20 cellular contexts compared by ENCODE assay signal in genomic region chr11:34487430-34487829, GRCh38. TPM values are rescaled to one million over a fixed set of nuclear protein-coding genes. Genes with fewer than 3 reads are reported as not detected.
A peak's percentile ranks its signal among the peaks of the same experiment; 100 is the strongest.
DNase-seq lines count a peak whose midpoint lies in the region; ATAC-seq and TF ChIP-seq lines count a peak whose summit lies in the region.
"Had no signal": no experiment of that assay in that cellular context is flagged by ENCODE, and none has a peak within 500 bp of the region (broad histone marks: within the 10 kb centered on the region; RNA-seq: fewer than 3 reads in every experiment).

No MANE protein-coding gene starts in this region.

- no peaks in the 10 kb centered on the region for H3K27me3 Mint-ChIP-seq in activated CD4-positive, alpha-beta T cell treated with anti-CD3 and anti-CD28 coated beads for 36 hours
- H3K27me3 Mint-ChIP-seq in endodermal cell (ENCODE audit: insufficient read depth) (peaks cover 5% of the 10 kb centered on the region), Calu3 (ENCODE audit: unreplicated experiment) (peaks cover 14% of the 10 kb centered on the region)

- POLR2A ChIA-PET in activated CD4-positive, alpha-beta T cell treated with anti-CD3 and anti-CD28 coated beads for 36 hours (lab: Charles Lee) = no interaction called here

- H3K4me3 ChIP-seq in endodermal cell (ENCODE audit: low read length) = no peak overlapping the region
- H3K4me3 ChIP-seq: PC-9, SJCRH30 had no signal

- no peak overlapping the region for H3K4me3 Mint-ChIP-seq in activated CD4-positive, alpha-beta T cell treated with anti-CD3 and anti-CD28 coated beads for 36 hours
- H3K4me3 Mint-ChIP-seq in endodermal cell (no peak overlapping the region), Calu3 (ENCODE audit: low read depth, unreplicated experiment) (no peak overlapping the region)

- CTCF ChIA-PET in activated CD4-positive, alpha-beta T cell treated with anti-CD3 and anti-CD28 coated beads for 36 hours (lab: Charles Lee) = interaction anchor here (0.6 to 1.9 kb wide), 2 partner anchors 13 to 19 kb away, joined by 3 to 9 read pairs; no protein-coding TSS in a partner anchor
- CTCF ChIA-PET in Calu3 (lab: Charles Lee) = no interaction called here

- H3K9me3 ChIP-seq in endodermal cell (ENCODE audit: control insufficient read depth, low read length) = no peaks in the 10 kb centered on the region

- H3K27ac Mint-ChIP-seq in activated CD4-positive, alpha-beta T cell treated with anti-CD3 and anti-CD28 coated beads for 36 hours = no peak overlapping the region
- H3K27ac Mint-ChIP-seq in endodermal cell (no peak overlapping the region), Calu3 (ENCODE audit: unreplicated experiment) (no peak overlapping the region)

- TF ChIP-seq CTCF in endodermal cell (conservative IDR thresholded peaks at IDR 0.05) = no peak
- TF ChIP-seq CTCF in Calu3 (IDR thresholded peaks at IDR 0.05; ENCODE audit: unreplicated experiment) = no peak

- peaks cover 3% of the 10 kb centered on the region for H3K4me1 ChIP-seq in endodermal cell (ENCODE audit: control insufficient read depth, insufficient read depth, low read length)
- H3K4me1 ChIP-seq: SJCRH30 had no signal

- WGBS in endodermal cell (ENCODE audit: insufficient coverage in 1 of 2, insufficient read length in 1 of 2), 2 experiments = 90 to 98% methylated on average over 6 to 7 of the region's 7 CpGs

- intact Hi-C loops in activated CD4-positive, alpha-beta T cell treated with anti-CD3 and anti-CD28 coated beads for 36 hours (cut with DNase I, micrococcal nuclease) = no loop called here
- intact Hi-C loops in Calu3 (cut with micrococcal nuclease; ENCODE audit: unreplicated experiment) = no loop called here

- BruUV-seq in Calu3 (replicated peaks; lab: Mats Ljungman, UMichigan) = no TSS peak

- no peaks in the 10 kb centered on the region for H3K27me3 ChIP-seq in endodermal cell (ENCODE audit: control insufficient read depth, insufficient read depth, low read length, poor library complexity, severe bottlenecking)
- H3K27me3 ChIP-seq: SJCRH30 had no signal

- no peaks in the 10 kb centered on the region for H3K36me3 Mint-ChIP-seq in activated CD4-positive, alpha-beta T cell treated with anti-CD3 and anti-CD28 coated beads for 36 hours (ENCODE audit: low read depth)
- H3K36me3 Mint-ChIP-seq in endodermal cell (ENCODE audit: low read depth) = no peaks in the 10 kb centered on the region
- H3K36me3 Mint-ChIP-seq in Calu3 (ENCODE audit: insufficient read depth, unreplicated experiment) = no peaks in the 10 kb centered on the region

- H3K36me3 ChIP-seq in endodermal cell (ENCODE audit: control insufficient read depth, insufficient read depth, low read length) = no peaks in the 10 kb centered on the region
- H3K36me3 ChIP-seq: SJCRH30 had no signal

- no peaks in the 10 kb centered on the region for H3K4me1 Mint-ChIP-seq in activated CD4-positive, alpha-beta T cell treated with anti-CD3 and anti-CD28 coated beads for 36 hours
- H3K4me1 Mint-ChIP-seq in endodermal cell = peaks cover 7% of the 10 kb centered on the region
- no peaks in the 10 kb centered on the region for H3K4me1 Mint-ChIP-seq in Calu3 (ENCODE audit: low read depth, unreplicated experiment)

- no peak for DNase-seq in activated CD4-positive, alpha-beta T cell treated with anti-CD3 and anti-CD28 coated beads for 36 hours
- DNase-seq in activated CD4-positive, alpha-beta T cell treated with anti-CD3 and anti-CD28 coated beads for 1 hour = no peak
- DNase-seq in endodermal cell = peak; percentile 17
- no peak for DNase-seq in middle frontal gyrus (ENCODE audit: extremely low spot score, low spot score)
- DNase-seq in Calu3 = no peak
- no peak for DNase-seq in NCI-H146 treated with DMSO at 0.1 percent for 48 hours (lab: John Stamatoyannopoulos, UW; ENCODE audit: unreplicated experiment)
- DNase-seq: AML-193, DMS79 treated with DMSO at 0.1 percent for 48 hours, H7, IMR-90, NCI-H1417 treated with DMSO at 0.1 percent for 48 hours, NCI-H2029, NCI-H345, NCI-H524 treated with DMSO at 0.1 percent for 48 hours, PC-9, SJCRH30 had no signal

- H3K9me3 Mint-ChIP-seq in activated CD4-positive, alpha-beta T cell treated with anti-CD3 and anti-CD28 coated beads for 36 hours (ENCODE audit: low read depth) = no peaks in the 10 kb centered on the region
- no peaks in the 10 kb centered on the region for H3K9me3 Mint-ChIP-seq in endodermal cell
- H3K9me3 Mint-ChIP-seq in Calu3 (ENCODE audit: low read depth, unreplicated experiment) = no peaks in the 10 kb centered on the region

- no peak overlapping the region for H3K9ac ChIP-seq in endodermal cell (ENCODE audit: extremely low read depth, low read length, poor library complexity, severe bottlenecking)

- H3K27ac ChIP-seq in endodermal cell (ENCODE audit: low read depth, low read length) = no peak overlapping the region
- H3K27ac ChIP-seq: 22Rv1, C4-2B, PC-9, SJCRH30 had no signal

- peak; percentile 44 for ATAC-seq in activated CD4-positive, alpha-beta T cell treated with anti-CD3 and anti-CD28 coated beads for 36 hours
- ATAC-seq in GM19023 (IDR thresholded peaks at IDR 0.05; ENCODE audit: unreplicated experiment) = peak; percentile 67
- peak; percentile 81 for ATAC-seq in HG02870 (IDR thresholded peaks at IDR 0.05; ENCODE audit: unreplicated experiment)

RNA-seq across cellular contexts. Expression of gene ELF5, which starts 26.2 kb away (rescaled TPM):
- not detected for total RNA-seq in activated CD4-positive, alpha-beta T cell treated with anti-CD3 and anti-CD28 coated beads for 36 hours
- total RNA-seq in endodermal cell (not detected), Calu3 (2022) (not detected in 2 replicates)
- not detected for polyA plus RNA-seq in endodermal cell (2013, experiment 1 of 2)
- polyA plus RNA-seq in endodermal cell (2013, experiment 2 of 2) = not detected
- total RNA-seq: H7, IMR-90, SJCRH30 had no signal
- polyA plus RNA-seq: IMR-90 had no signal

RNA-seq across cellular contexts. Expression of gene CAT, which starts 48.7 kb away (rescaled TPM):
- 10 to 100 TPM; 25.1 to 25.5 TPM for total RNA-seq in activated CD4-positive, alpha-beta T cell treated with anti-CD3 and anti-CD28 coated beads for 36 hours
- total RNA-seq in endodermal cell = 10 to 100 TPM; 18.9 to 23.4 TPM
- 1.1 TPM for polyA plus RNA-seq in endodermal cell (2013, experiment 1 of 2)
- polyA plus RNA-seq in endodermal cell (2013, experiment 2 of 2) = 0.87 TPM
- 50.8 and 54.5 TPM in 2 replicates for total RNA-seq in Calu3 (2022)
- total RNA-seq: H7 had no signal
